In the genomic region with DNA sequence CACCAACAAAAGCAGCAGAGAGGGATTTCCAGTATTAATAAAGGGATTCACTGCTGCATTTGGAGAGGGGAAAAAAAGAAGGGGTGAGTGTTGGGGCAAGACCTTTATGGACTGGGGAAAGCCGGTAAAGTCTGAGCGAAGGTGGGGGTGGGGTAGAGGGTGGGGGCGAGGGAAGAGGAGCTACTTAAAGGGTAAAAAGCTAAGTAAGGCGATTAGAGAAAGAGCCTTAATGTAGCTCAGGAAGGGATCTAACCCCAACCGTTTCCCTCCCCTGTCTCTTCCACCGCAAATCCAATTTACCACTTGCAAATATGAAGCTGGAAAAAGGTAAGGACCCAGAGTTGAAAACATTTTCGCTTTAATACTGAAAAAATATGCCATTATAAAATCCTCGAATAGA, we compare ENCODE assay signal across 14 cellular contexts. TPM values are rescaled to one million over a fixed set of nuclear protein-coding genes. Genes with fewer than 3 reads are reported as not detected.
DNase-seq lines count a peak whose midpoint lies in the region; ATAC-seq and TF ChIP-seq lines count a peak whose summit lies in the region.
"Had no signal": no experiment of that assay in that cellular context is flagged by ENCODE, and none has a peak within 500 bp of the region (broad histone marks: within the 10 kb centered on the region; RNA-seq: fewer than 3 reads in every experiment).

No MANE protein-coding gene starts in this region.

- H3K27ac ChIP-seq in GM23338 (ENCODE audit: low read depth), result no peak overlapping the region
- no peak overlapping the region for H3K27ac ChIP-seq in WERI-Rb-1
- H3K27ac ChIP-seq in esophagus squamous epithelium, result no peak overlapping the region
- H3K27ac ChIP-seq: C4-2B had no signal

- no peaks in the 10 kb centered on the region for H3F3A ChIP-seq in GM23338 (replicated peaks; ENCODE audit: low read depth)

- H3K9me3 ChIP-seq in WERI-Rb-1 (ENCODE audit: severe bottlenecking), result no peaks in the 10 kb centered on the region
- no peaks in the 10 kb centered on the region for H3K9me3 ChIP-seq in esophagus squamous epithelium

- H3K4me1 ChIP-seq in GM23338 (ENCODE audit: insufficient read depth) (peaks cover 35% of the 10 kb centered on the region), esophagus squamous epithelium (peaks cover 0 to 39% (median 0%) of the 10 kb centered on the region in 3 donors)

- H3K4me2 ChIP-seq in GM23338, result peak overlapping the region; percentile 85

- H3K4me3 Mint-ChIP-seq in GM23338 (peak overlapping the region; percentile 49; the same call in 2 of the 3 replicates), glutamatergic neuron (ENCODE audit: unreplicated experiment) (peak overlapping the region; percentile 96)

- peaks cover 17% of the 10 kb centered on the region for H3K36me3 Mint-ChIP-seq in GM23338 (ENCODE audit: low read depth)
- H3K36me3 Mint-ChIP-seq in glutamatergic neuron (ENCODE audit: unreplicated experiment), result no peaks in the 10 kb centered on the region

- ATAC-seq in GM23338 (no peak), GM21381 (IDR thresholded peaks at IDR 0.05; ENCODE audit: unreplicated experiment) (no peak), GM18520 (IDR thresholded peaks at IDR 0.05; ENCODE audit: unreplicated experiment) (no peak)
- ATAC-seq: Panc1, Right ventricle myocardium inferior had no signal

- intact Hi-C loops in esophagus squamous epithelium (cut with DNase I), result no loop called here

- H3K4me1 Mint-ChIP-seq in GM23338 (peaks cover 34% of the 10 kb centered on the region), glutamatergic neuron (ENCODE audit: low read depth, unreplicated experiment) (peaks cover 10% of the 10 kb centered on the region)

- H3K9me3 Mint-ChIP-seq in GM23338 (peaks cover 8% of the 10 kb centered on the region; the same call in 1 of the 3 replicates), glutamatergic neuron (ENCODE audit: unreplicated experiment) (peaks cover 24% of the 10 kb centered on the region)

- H3K4me3 ChIP-seq in GM23338 (peak overlapping the region; percentile 53), WERI-Rb-1 (ENCODE audit: low read depth, low read length) (peak overlapping the region; percentile 13; the same call in 1 of the 2 replicates), esophagus squamous epithelium (no peak overlapping the region)

- no peak overlapping the region for H3K27ac Mint-ChIP-seq in GM23338
- H3K27ac Mint-ChIP-seq in glutamatergic neuron (ENCODE audit: unreplicated experiment), result peak overlapping the region; percentile 38

- TF ChIP-seq CTCF in GM23338 (conservative IDR thresholded peaks at IDR 0.05; ENCODE audit: low read depth in 2 of 2) (no peak), WERI-Rb-1 (IDR thresholded peaks at IDR 0.05; ENCODE audit: low read depth, low read length) (no peak), glutamatergic neuron (IDR thresholded peaks at IDR 0.05; ENCODE audit: partially characterized antibody, unreplicated experiment) (no peak), esophagus squamous epithelium (IDR thresholded peaks at IDR 0.05) (no peak)

- no peaks in the 10 kb centered on the region for H3K9me2 ChIP-seq in GM23338 (ENCODE audit: insufficient read depth)

- H2AFZ ChIP-seq in GM23338, result no peak overlapping the region

- no peaks in the 10 kb centered on the region for H3K79me2 ChIP-seq in GM23338 (replicated peaks; ENCODE audit: insufficient read depth)

- H3K27me3 Mint-ChIP-seq in GM23338 (ENCODE audit: insufficient read depth, low read depth, poor library complexity), result peaks cover 15% of the 10 kb centered on the region
- H3K27me3 Mint-ChIP-seq in glutamatergic neuron (ENCODE audit: unreplicated experiment), result peaks cover 15% of the 10 kb centered on the region

- TF ChIP-seq POLR2A in esophagus squamous epithelium (IDR thresholded peaks at IDR 0.05), result no peak

- H4K20me1 ChIP-seq in GM23338 (replicated peaks; ENCODE audit: insufficient read depth), result no peaks in the 10 kb centered on the region; the same call in 1 of the 2 replicates

- 41 to 42% methylated on average over 8 of the region's 8 CpGs for WGBS in esophagus squamous epithelium, 2 donors

- H3K27me3 ChIP-seq in GM23338 (ENCODE audit: insufficient read depth) (peaks cover 60% of the 10 kb centered on the region), WERI-Rb-1 (ENCODE audit: insufficient read depth, low read depth, severe bottlenecking) (peaks cover 35% of the 10 kb centered on the region), esophagus squamous epithelium (peaks cover 0 to 57% (median 9%) of the 10 kb centered on the region in 4 donors)

- DNase-seq in GM23338 (ENCODE audit: low spot score) (peak; percentile 42), WERI-Rb-1 (peak; percentile 77), glutamatergic neuron (no peak), pons (ENCODE audit: low spot score) (peak; percentile 42), esophagus squamous epithelium (lab: John Stamatoyannopoulos, UW) (no peak), NCI-H1105 treated with DMSO at 0.1 percent for 48 hours (lab: John Stamatoyannopoulos, UW) (no peak)
- DNase-seq: KBM-7, NCI-H226, NCI-H774 had no signal

- H3K36me3 ChIP-seq in GM23338 (ENCODE audit: insufficient read depth), result no peaks in the 10 kb centered on the region
- no peaks in the 10 kb centered on the region for H3K36me3 ChIP-seq in WERI-Rb-1
- H3K36me3 ChIP-seq in esophagus squamous epithelium, result no peaks in the 10 kb centered on the region

TF ChIP-seq in GM23338, 12 proteins besides CTCF, POLR2A, EP300 and RAD21 (continues in another document):
- no peak for TF ChIP-seq JUNB (IDR thresholded peaks at IDR 0.05; ENCODE audit: unreplicated experiment)
- TF ChIP-seq EZH2 (IDR thresholded peaks at IDR 0.05; ENCODE audit: low read depth, unreplicated experiment), result no peak
- TF ChIP-seq, protein P1, sequence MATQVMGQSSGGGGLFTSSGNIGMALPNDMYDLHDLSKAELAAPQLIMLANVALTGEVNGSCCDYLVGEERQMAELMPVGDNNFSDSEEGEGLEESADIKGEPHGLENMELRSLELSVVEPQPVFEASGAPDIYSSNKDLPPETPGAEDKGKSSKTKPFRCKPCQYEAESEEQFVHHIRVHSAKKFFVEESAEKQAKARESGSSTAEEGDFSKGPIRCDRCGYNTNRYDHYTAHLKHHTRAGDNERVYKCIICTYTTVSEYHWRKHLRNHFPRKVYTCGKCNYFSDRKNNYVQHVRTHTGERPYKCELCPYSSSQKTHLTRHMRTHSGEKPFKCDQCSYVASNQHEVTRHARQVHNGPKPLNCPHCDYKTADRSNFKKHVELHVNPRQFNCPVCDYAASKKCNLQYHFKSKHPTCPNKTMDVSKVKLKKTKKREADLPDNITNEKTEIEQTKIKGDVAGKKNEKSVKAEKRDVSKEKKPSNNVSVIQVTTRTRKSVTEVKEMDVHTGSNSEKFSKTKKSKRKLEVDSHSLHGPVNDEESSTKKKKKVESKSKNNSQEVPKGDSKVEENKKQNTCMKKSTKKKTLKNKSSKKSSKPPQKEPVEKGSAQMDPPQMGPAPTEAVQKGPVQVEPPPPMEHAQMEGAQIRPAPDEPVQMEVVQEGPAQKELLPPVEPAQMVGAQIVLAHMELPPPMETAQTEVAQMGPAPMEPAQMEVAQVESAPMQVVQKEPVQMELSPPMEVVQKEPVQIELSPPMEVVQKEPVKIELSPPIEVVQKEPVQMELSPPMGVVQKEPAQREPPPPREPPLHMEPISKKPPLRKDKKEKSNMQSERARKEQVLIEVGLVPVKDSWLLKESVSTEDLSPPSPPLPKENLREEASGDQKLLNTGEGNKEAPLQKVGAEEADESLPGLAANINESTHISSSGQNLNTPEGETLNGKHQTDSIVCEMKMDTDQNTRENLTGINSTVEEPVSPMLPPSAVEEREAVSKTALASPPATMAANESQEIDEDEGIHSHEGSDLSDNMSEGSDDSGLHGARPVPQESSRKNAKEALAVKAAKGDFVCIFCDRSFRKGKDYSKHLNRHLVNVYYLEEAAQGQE (IDR thresholded peaks at IDR 0.05; ENCODE audit: unreplicated experiment), result no peak

RNA-seq across cellular contexts. Expression of a gene that starts 4.4 kb away (rescaled TPM):
- 0.85 and 1.1 TPM in 2 replicates for total RNA-seq in GM23338 (2014; rRNA removed; shearing (Covaris generic))
- polyA plus RNA-seq in GM23338 (2016; fragmentation: Nextera tagmentation; extraction: Ambion mirVana), result 0.10 and 0.29 TPM in 2 replicates
- total RNA-seq in glutamatergic neuron (ENCODE audit: unreplicated experiment) (69.8 TPM), esophagus squamous epithelium (not detected)
- total RNA-seq: Right ventricle myocardium inferior had no signal

Comparison
In these comparisons a context has a peak if more than half of its experiments do, and no peak if none do; other contexts are left out.
1. DNase-seq: peak in GM23338 (single experiment), WERI-Rb-1 (single experiment) and pons (single experiment); none in glutamatergic neuron (single experiment), esophagus squamous epithelium (single experiment) and NCI-H1105 treated with DMSO at 0.1 percent for 48 hours (single experiment).
2. H3K4me3 ChIP-seq: peak in GM23338 (single experiment) and WERI-Rb-1 (single experiment); none in esophagus squamous epithelium (0 of 4).
3. RNA of a gene that starts 4.4 kb away (total RNA-seq): 69.8 TPM in glutamatergic neuron (single experiment); 0.85 to 1.1 TPM in GM23338 and not detected in esophagus squamous epithelium; every median in the first group is over 10 times any median in the second.